In the genomic region with DNA sequence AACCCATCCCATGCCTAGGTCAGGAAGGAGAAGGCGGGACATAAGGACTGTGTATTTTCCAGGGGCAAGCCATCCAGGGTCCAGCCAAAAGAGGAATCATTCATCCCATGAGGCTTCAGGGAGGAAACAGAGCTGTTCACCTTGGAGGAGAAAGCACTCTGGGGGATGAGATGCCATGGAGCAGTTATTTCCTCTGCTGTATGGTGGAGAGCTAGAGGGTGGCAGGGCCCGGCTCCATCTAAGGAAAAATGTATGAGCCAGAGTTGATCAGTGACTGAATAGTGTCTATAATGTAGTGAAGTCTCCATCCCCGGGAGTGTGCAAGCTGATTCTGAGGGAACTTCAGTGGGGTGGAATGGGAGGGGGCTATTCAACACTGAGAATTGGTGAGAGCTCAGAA, we compare ENCODE assay signal across 20 cellular contexts. TPM values are rescaled to one million over a fixed set of nuclear protein-coding genes. Genes with fewer than 3 reads are reported as not detected.
DNase-seq lines count a peak whose midpoint lies in the region; ATAC-seq and TF ChIP-seq lines count a peak whose summit lies in the region.
"Had no signal": no experiment of that assay in that cellular context is flagged by ENCODE, and none has a peak within 500 bp of the region (broad histone marks: within the 10 kb centered on the region; RNA-seq: fewer than 3 reads in every experiment).

No MANE protein-coding gene starts in this region.

- no peak overlapping the region for H3K4me3 ChIP-seq in thyroid gland (replicated peaks in 1 of 3)
- H3K4me3 ChIP-seq: BLaER1 treated with 17β-estradiol and CSF1 and Interleukin-3, amounts not matched to agents 10 nM and 100 nM; GM23338 had no signal

- ATAC-seq in Right ventricle myocardium inferior (no peak), HG03039 (IDR thresholded peaks at IDR 0.05; ENCODE audit: unreplicated experiment) (no peak)
- ATAC-seq: GM23338, HCT116, HepG2 had no signal

- H3K27me3 ChIP-seq in thyroid gland, result no peaks in the 10 kb centered on the region
- H3K27me3 ChIP-seq: BLaER1 treated with 17β-estradiol and CSF1 and Interleukin-3, amounts not matched to agents 10 nM and 100 nM had no signal

- DNase-seq in cardiac septum (ENCODE audit: low spot score) (peak; percentile 26), Right ventricle myocardium inferior (ENCODE audit: missing footprints) (no peak), mesenteric fat pad (ENCODE audit: low spot score) (peak; percentile 35), posterior vena cava (ENCODE audit: low spot score) (peak; percentile 58), erythroblast (lab: John Stamatoyannopoulos, UW) (no peak), thyroid gland (no peak)
- DNase-seq: 8988T; CD4-positive, CD25-positive, alpha-beta regulatory T cell; CD8-positive, alpha-beta memory T cell; H7; HFFc6 had no signal

- H3K36me3 ChIP-seq in thyroid gland, result no peaks in the 10 kb centered on the region
- H3K36me3 ChIP-seq: BLaER1 treated with 17β-estradiol and CSF1 and Interleukin-3, amounts not matched to agents 10 nM and 100 nM had no signal

- TF ChIP-seq CTCF in thyroid gland (IDR thresholded peaks at IDR 0.05), result no peak

- intact Hi-C loops in cardiac septum (cut with DNase I), result no loop called here
- intact Hi-C loops in Right ventricle myocardium inferior (cut with DNase I), result no loop called here
- intact Hi-C loops in posterior vena cava (cut with DNase I), result no loop called here
- intact Hi-C loops in thyroid gland (cut with DNase I), result no loop called here

- H3K27ac ChIP-seq in temporal lobe (ENCODE audit: low read depth, low read length), result peak overlapping the region; percentile 64
- H3K27ac ChIP-seq in thyroid gland, result no peak overlapping the region
- H3K27ac ChIP-seq: BLaER1 treated with 17β-estradiol and CSF1 and Interleukin-3, amounts not matched to agents 10 nM and 100 nM had no signal

- H3K4me1 ChIP-seq in thyroid gland, result no peaks in the 10 kb centered on the region
- H3K4me1 ChIP-seq: Caco-2 had no signal

- WGBS in thyroid gland, 2 donors, result 92 to 97% methylated on average over 3 of the region's 3 CpGs

- TF ChIP-seq POLR2A in erythroblast (IDR thresholded peaks at IDR 0.05; ENCODE audit: low read length), result no peak
- TF ChIP-seq POLR2A in thyroid gland (IDR thresholded peaks at IDR 0.05), result no peak

- no peaks in the 10 kb centered on the region for H3K9me3 ChIP-seq in thyroid gland
- H3K9me3 ChIP-seq: BLaER1 treated with 17β-estradiol and CSF1 and Interleukin-3, amounts not matched to agents 10 nM and 100 nM; Caco-2 had no signal

RNA-seq across cellular contexts. Expression of a gene that starts 8.0 kb away (rescaled TPM):
- total RNA-seq in cardiac septum (1.3 TPM), Right ventricle myocardium inferior (0.51 TPM), mesenteric fat pad (not detected), posterior vena cava (under 1 TPM; 0.24 to 0.74 TPM), temporal lobe (27.8 TPM), thyroid gland (not detected)
- total RNA-seq: B cell had no signal

RNA-seq across cellular contexts. Expression of a gene that starts 56.2 kb away (rescaled TPM):
- total RNA-seq in cardiac septum (0.30 TPM), Right ventricle myocardium inferior (not detected), mesenteric fat pad (not detected), posterior vena cava (not detected), temporal lobe (0.25 TPM), thyroid gland (under 1 TPM in 2 of 4 donors, not detected in 2; 0.81 to 0.89 TPM)
- total RNA-seq: A673; B cell; CD4-positive, CD25-positive, alpha-beta regulatory T cell; CD8-positive, alpha-beta memory T cell; HepG2; HFFc6 had no signal

RNA-seq across cellular contexts. Expression of a gene that starts 56.4 kb away (rescaled TPM):
- total RNA-seq in cardiac septum, result 39.1 TPM
- total RNA-seq in Right ventricle myocardium inferior, result 27.2 TPM
- total RNA-seq in mesenteric fat pad, result 53.9 TPM
- 10 to 100 TPM; 26.3 to 39.3 TPM for total RNA-seq in posterior vena cava
- total RNA-seq in temporal lobe, result 28.8 TPM
- total RNA-seq in thyroid gland, result 10 to 100 TPM in 3 of 4 donors, 1 to 10 TPM in 1; 6.6 to 14.3 (median 10.5) TPM

Comparison
In these comparisons a context has a peak if more than half of its experiments do, and no peak if none do; other contexts are left out.
1. DNase-seq: peak in cardiac septum (single experiment), mesenteric fat pad (single experiment) and posterior vena cava (single experiment); none in Right ventricle myocardium inferior (single experiment), erythroblast (0 of 2) and thyroid gland (0 of 2).
2. RNA of a gene that starts 8.0 kb away (total RNA-seq): 27.8 TPM in temporal lobe (single experiment); 1.3 TPM in cardiac septum (single experiment), 0.24 to 0.74 TPM in posterior vena cava, 0.51 TPM in Right ventricle myocardium inferior (single experiment), not detected in mesenteric fat pad (single experiment) and not detected in thyroid gland; every median in the first group is over 10 times any median in the second.